ENCODE assay signal across 24 cellular contexts in the genomic region with DNA sequence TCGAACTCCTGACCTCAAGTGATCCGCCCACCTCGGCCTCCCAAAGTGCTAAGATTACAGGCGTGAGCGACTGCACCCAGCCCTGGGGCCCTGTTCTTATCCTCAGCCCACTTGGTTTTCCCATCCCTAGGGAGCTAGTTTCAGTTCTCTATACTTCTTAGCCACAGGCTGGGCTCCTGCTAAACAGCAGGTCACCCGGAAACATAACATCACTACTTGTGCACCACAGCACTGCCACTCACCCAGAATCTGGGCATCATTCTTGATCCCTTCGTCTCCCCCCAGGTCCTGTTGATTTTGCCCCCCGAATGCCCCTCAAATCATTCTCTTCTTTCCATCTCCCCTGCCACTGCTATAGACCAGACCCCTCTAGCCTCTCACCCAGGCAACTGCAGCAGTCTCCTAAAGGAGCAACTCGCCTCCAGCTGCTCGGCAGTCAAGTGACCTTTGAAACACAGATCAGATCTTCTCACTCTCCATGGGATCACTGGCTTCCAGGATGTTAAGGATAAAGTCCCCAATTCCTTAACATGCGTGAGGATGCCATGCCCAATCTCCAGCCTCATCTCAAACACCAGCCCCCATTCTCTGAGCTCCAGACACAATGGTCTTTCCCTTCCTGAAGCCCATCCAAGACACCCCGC. TPM values are rescaled to one million over a fixed set of nuclear protein-coding genes. Genes with fewer than 3 reads are reported as not detected.
DNase-seq lines count a peak whose midpoint lies in the region; ATAC-seq, FAIRE-seq and TF ChIP-seq lines count a peak whose summit lies in the region.
"Had no signal": no experiment of that assay in that cellular context is flagged by ENCODE, and none has a peak within 500 bp of the region (broad histone marks: within the 10 kb centered on the region; RNA-seq: fewer than 3 reads in every experiment).

No MANE protein-coding gene starts in this region.

- POLR2A ChIA-PET in PC-3 (lab: Charles Lee; ENCODE audit: unreplicated experiment) = no interaction called here

- 0 out of 2 replicates have a peak, but pooled peaks cover 5% of the 10 kb centered on the region for H3K4me1 ChIP-seq in PC-3 (ENCODE audit: insufficient read depth, low read length)
- H3K4me1 ChIP-seq: foreskin keratinocyte, parathyroid adenoma, SJSA1 had no signal

- no peak overlapping the region for H3K27ac ChIP-seq in PC-3 (ENCODE audit: low read length)
- H3K27ac ChIP-seq: foreskin keratinocyte, parathyroid adenoma, sigmoid colon, SJSA1 had no signal

- no peaks in the 10 kb centered on the region for H3K36me3 ChIP-seq in PC-3 (ENCODE audit: low read depth, low read length)

- H4K20me1 ChIP-seq in PC-3 (ENCODE audit: low read length) = no peaks in the 10 kb centered on the region

- peaks cover 3% of the 10 kb centered on the region for H3K27me3 Mint-ChIP-seq in activated T-helper 17 cell treated with anti-CD3 and anti-CD28 coated beads, Interleukin-2, amount 50 U/mL, for 72 hours

- H3K27ac Mint-ChIP-seq in activated T-helper 17 cell treated with anti-CD3 and anti-CD28 coated beads, Interleukin-2, amount 50 U/mL, for 72 hours = peak overlapping the region; percentile 62
- H3K27ac Mint-ChIP-seq: activated B cell treated with CpG ODN at 0.5 μM for 24 hours; activated CD8-positive, alpha-beta T cell treated with anti-CD3 and anti-CD28 coated beads, Interleukin-2, amount 10 ng/mL, durations not matched to agents 7 days and 5 days; activated naive CD4-positive, alpha-beta T cell treated with anti-CD3 and anti-CD28 coated beads for 36 hours; natural killer cell; T-helper 2 cell treated with Interferon-gamma antibody and Interleukin-4, amounts not matched to agents 5 μg/mL and 100 μg/mL, for 36 hours had no signal

- no peak overlapping the region for H2AFZ ChIP-seq in PC-3 (ENCODE audit: low read length)
- H2AFZ ChIP-seq: parathyroid adenoma had no signal

- no peak overlapping the region for H3K4me3 Mint-ChIP-seq in activated T-helper 17 cell treated with anti-CD3 and anti-CD28 coated beads, Interleukin-2, amount 50 U/mL, for 72 hours
- H3K4me3 Mint-ChIP-seq: activated B cell treated with CpG ODN at 0.5 μM for 24 hours; activated CD8-positive, alpha-beta T cell treated with anti-CD3 and anti-CD28 coated beads, Interleukin-2, amount 10 ng/mL, durations not matched to agents 7 days and 5 days; activated naive CD4-positive, alpha-beta T cell treated with anti-CD3 and anti-CD28 coated beads for 36 hours; activated T-cell treated with anti-CD3 and anti-CD28 coated beads, Interleukin-2, amount 50 U/mL, for 4 hours; natural killer cell; T-helper 2 cell treated with Interferon-gamma antibody and Interleukin-4, amounts not matched to agents 5 μg/mL and 100 μg/mL, for 36 hours had no signal

- H3K9ac ChIP-seq in PC-3 (ENCODE audit: low read length) = no peak overlapping the region
- H3K9ac ChIP-seq: parathyroid adenoma had no signal

- no peak for ATAC-seq in activated T-helper 17 cell treated with anti-CD3 and anti-CD28 coated beads, Interleukin-2, amount 50 U/mL, for 72 hours (replicated peaks)
- ATAC-seq in sciatic nerve (peak; percentile 53), PC-3 (no peak)
- ATAC-seq: natural killer cell had no signal

- H3K4me1 Mint-ChIP-seq in activated T-helper 17 cell treated with anti-CD3 and anti-CD28 coated beads, Interleukin-2, amount 50 U/mL, for 72 hours = no peaks in the 10 kb centered on the region

- no TSS peak for BruUV-seq in PC-3 (replicated peaks; lab: Mats Ljungman, UMichigan)

- peaks cover 4% of the 10 kb centered on the region; the same call in 1 of the 2 replicates for H3K79me2 ChIP-seq in PC-3 (ENCODE audit: low read length)
- H3K79me2 ChIP-seq: parathyroid adenoma had no signal

- no peaks in the 10 kb centered on the region for H3F3A ChIP-seq in PC-3 (ENCODE audit: low read length, unreplicated experiment)

- no peaks in the 10 kb centered on the region for H3K9me3 Mint-ChIP-seq in activated T-helper 17 cell treated with anti-CD3 and anti-CD28 coated beads, Interleukin-2, amount 50 U/mL, for 72 hours
- H3K9me3 Mint-ChIP-seq: activated B cell treated with CpG ODN at 0.5 μM for 24 hours; activated naive CD4-positive, alpha-beta T cell treated with anti-CD3 and anti-CD28 coated beads for 36 hours; activated T-cell treated with anti-CD3 and anti-CD28 coated beads, Interleukin-2, amount 50 U/mL, for 4 hours; natural killer cell; T-helper 2 cell treated with Interferon-gamma antibody and Interleukin-4, amounts not matched to agents 5 μg/mL and 100 μg/mL, for 36 hours had no signal

- no peaks in the 10 kb centered on the region for H3K36me3 Mint-ChIP-seq in activated T-helper 17 cell treated with anti-CD3 and anti-CD28 coated beads, Interleukin-2, amount 50 U/mL, for 72 hours (ENCODE audit: low read depth)
- H3K36me3 Mint-ChIP-seq: natural killer cell had no signal

- TF ChIP-seq POLR2A in H54 (IDR thresholded peaks at IDR 0.05; ENCODE audit: low read depth, low read length) = no peak

- no peak overlapping the region for H3K4me2 ChIP-seq in PC-3 (ENCODE audit: low read length)

- H3K27me3 ChIP-seq in PC-3 (ENCODE audit: low read length) = no peaks in the 10 kb centered on the region
- H3K27me3 ChIP-seq: foreskin keratinocyte, sigmoid colon, SJSA1 had no signal

- DNase-seq in CD1c-positive myeloid dendritic cell (ENCODE audit: extremely low spot score) (peak; percentile 78), MV-4-11 (lab: John Stamatoyannopoulos, UW) (peak; percentile 96), sciatic nerve (ENCODE audit: low spot score) (no peak), NCI-H1417 (lab: John Stamatoyannopoulos, UW) (no peak), PC-3 (no peak), ecto neural progenitor cell (ENCODE audit: low spot score) (no peak), H54 (ENCODE audit: insufficient read length, low spot score) (no peak)
- DNase-seq: aorta, hippocampal formation, natural killer cell, NCI-H146, NCI-H524 treated with DMSO at 0.1 percent for 48 hours, sigmoid colon had no signal

- CTCF ChIA-PET in PC-3 (lab: Charles Lee) = no interaction called here

- H3K9me3 ChIP-seq in PC-3 (ENCODE audit: low read length) = no peaks in the 10 kb centered on the region
- H3K9me3 ChIP-seq: sigmoid colon, SJSA1 had no signal

- H3K4me3 ChIP-seq in PC-3 (ENCODE audit: low read length) = no peak overlapping the region
- H3K4me3 ChIP-seq: sigmoid colon, SJSA1 had no signal

- FAIRE-seq in H54 (lab: Jason Lieb, UNC) = no peak
- FAIRE-seq: islet of Langerhans had no signal

- H3K9me2 ChIP-seq in PC-3 (replicated peaks; ENCODE audit: low read length) = no peaks in the 10 kb centered on the region

- TF ChIP-seq CTCF in PC-3 (conservative IDR thresholded peaks at IDR 0.05; ENCODE audit: low read depth, low read length) = no peak

- intact Hi-C loops in sciatic nerve (cut with DNase I) = no loop called here
- intact Hi-C loops in PC-3 (cut with micrococcal nuclease) = loop anchor here (5.0 to 10.0 kb wide), 2 partner anchors 105 to 188 kb away; a partner anchor contains a TSS

RNA-seq across cellular contexts. Expression of a gene that starts 5.6 kb away (rescaled TPM):
- 10 to 100 TPM; 14.0 to 16.0 TPM for total RNA-seq in activated T-helper 17 cell treated with anti-CD3 and anti-CD28 coated beads, Interleukin-2, amount 50 U/mL, for 72 hours
- total RNA-seq in sciatic nerve (41.8 TPM), PC-3 (2014; rRNA removed) (18.8 and 19.4 TPM in 2 replicates)

RNA-seq across cellular contexts. Expression of a gene that starts 13.3 kb away (rescaled TPM):
- total RNA-seq in activated T-helper 17 cell treated with anti-CD3 and anti-CD28 coated beads, Interleukin-2, amount 50 U/mL, for 72 hours = not detected
- total RNA-seq in sciatic nerve (30.1 TPM), PC-3 (2014; rRNA removed) (4.5 and 8.0 TPM in 2 replicates)
- total RNA-seq: activated B cell treated with CpG ODN at 0.5 μM for 24 hours; activated CD8-positive, alpha-beta T cell treated with anti-CD3 and anti-CD28 coated beads, Interleukin-2, amount 10 ng/mL, durations not matched to agents 7 days and 5 days; activated naive CD4-positive, alpha-beta T cell treated with anti-CD3 and anti-CD28 coated beads for 36 hours; OCI-LY7 had no signal

Comparison
In these comparisons a context has a peak if more than half of its experiments do, and no peak if none do; other contexts are left out.
1. DNase-seq: peak in CD1c-positive myeloid dendritic cell (single experiment) and MV-4-11 (single experiment); none in sciatic nerve (single experiment), NCI-H1417 (0 of 3), PC-3 (single experiment), ecto neural progenitor cell (single experiment) and H54 (single experiment).